In the genomic region with DNA sequence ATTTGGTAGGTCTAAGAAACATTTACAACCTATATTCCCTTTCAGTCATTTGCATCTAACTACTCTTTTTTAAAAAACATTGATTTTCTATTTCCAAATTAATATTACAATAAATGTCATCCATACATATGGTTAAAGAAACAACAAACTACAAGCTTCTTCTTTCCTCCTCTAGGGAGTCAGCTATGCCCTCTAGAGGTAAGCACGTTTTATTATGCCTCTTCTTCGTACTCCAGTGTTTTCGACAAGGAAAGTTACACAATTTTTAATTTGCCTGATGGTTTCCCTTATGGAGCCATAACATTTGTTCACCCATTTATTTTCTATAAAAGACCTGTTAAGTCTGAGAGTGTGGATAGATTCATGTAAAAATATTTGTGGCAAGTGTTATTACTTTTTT, we compare ENCODE assay signal across 10 cellular contexts.
DNase-seq lines count a peak whose midpoint lies in the region; ATAC-seq and TF ChIP-seq lines count a peak whose summit lies in the region.
"Had no signal": no experiment of that assay in that cellular context is flagged by ENCODE, and none has a peak within 500 bp of the region (broad histone marks: within the 10 kb centered on the region; RNA-seq: fewer than 3 reads in every experiment).

No MANE protein-coding gene starts in this region.

- no peaks in the 10 kb centered on the region for H3K36me3 Mint-ChIP-seq in activated CD4-positive, alpha-beta T cell treated with anti-CD3 and anti-CD28 coated beads for 36 hours (ENCODE audit: low read depth)

- H3K4me3 ChIP-seq in astrocyte of the spinal cord (ENCODE audit: low read depth, low read length) (no peak overlapping the region), neural cell (ENCODE audit: low read length) (no peak overlapping the region), stomach (no peak overlapping the region)

- TF ChIP-seq RAD21 in neural cell (conservative IDR thresholded peaks at IDR 0.05) = peak; percentile 66

- in situ Hi-C loops in astrocyte of the spinal cord (cut with HindIII; ENCODE audit: low sequenced_read_pairs) = no loop called here

- H3K27ac Mint-ChIP-seq in activated CD4-positive, alpha-beta T cell treated with anti-CD3 and anti-CD28 coated beads for 36 hours = no peak overlapping the region

- H3K27ac ChIP-seq in neural cell (ENCODE audit: low read length) = no peak overlapping the region
- H3K27ac ChIP-seq in stomach = no peak overlapping the region

- H3K9me3 ChIP-seq in neural cell (ENCODE audit: low read length) = no peaks in the 10 kb centered on the region
- H3K9me3 ChIP-seq in stomach = no peaks in the 10 kb centered on the region

- H3K27me3 Mint-ChIP-seq in activated CD4-positive, alpha-beta T cell treated with anti-CD3 and anti-CD28 coated beads for 36 hours = no peaks in the 10 kb centered on the region

- H3K4me2 ChIP-seq in neural cell (ENCODE audit: low read length) = no peak overlapping the region

- H3K36me3 ChIP-seq in neural cell (ENCODE audit: insufficient read depth, low read length) = no peaks in the 10 kb centered on the region
- H3K36me3 ChIP-seq in stomach = no peaks in the 10 kb centered on the region

- H3K27me3 ChIP-seq in neural cell (ENCODE audit: insufficient read depth, low read depth, low read length) (no peaks in the 10 kb centered on the region), stomach (no peaks in the 10 kb centered on the region)

- H3K9me2 ChIP-seq in neural cell (ENCODE audit: insufficient read depth, low read length) = no peaks in the 10 kb centered on the region

- no peak overlapping the region for H3K9ac ChIP-seq in neural cell (ENCODE audit: low read length)

- TF ChIP-seq EP300 in neural cell (conservative IDR thresholded peaks at IDR 0.05; ENCODE audit: poor library complexity, severe bottlenecking) = no peak
- no peak for TF ChIP-seq EP300 in stomach (IDR thresholded peaks at IDR 0.05)

- POLR2A ChIA-PET in activated CD4-positive, alpha-beta T cell treated with anti-CD3 and anti-CD28 coated beads for 36 hours (lab: Charles Lee) = no interaction called here

- no peaks in the 10 kb centered on the region for H3F3A ChIP-seq in neural cell (ENCODE audit: insufficient read depth, low read length, poor library complexity, severe bottlenecking)

- no peaks in the 10 kb centered on the region for H4K20me1 ChIP-seq in neural cell (ENCODE audit: insufficient read depth)

- intact Hi-C loops in activated CD4-positive, alpha-beta T cell treated with anti-CD3 and anti-CD28 coated beads for 36 hours (cut with DNase I, micrococcal nuclease) = no loop called here
- intact Hi-C loops in stomach (cut with DNase I; ENCODE audit: low total_unique reads) = no loop called here

- no peaks in the 10 kb centered on the region for H3K4me1 ChIP-seq in stomach

- H3K4me3 Mint-ChIP-seq in activated CD4-positive, alpha-beta T cell treated with anti-CD3 and anti-CD28 coated beads for 36 hours = no peak overlapping the region

- WGBS in stomach, 5 donors = 14 to 29% (median 20%) methylated on average over 3 of the region's 3 CpGs

- TF ChIP-seq POLR2A in stomach (IDR thresholded peaks at IDR 0.05) = no peak

- CTCF ChIA-PET in activated CD4-positive, alpha-beta T cell treated with anti-CD3 and anti-CD28 coated beads for 36 hours (lab: Charles Lee) = no interaction called here

- ATAC-seq in activated CD4-positive, alpha-beta T cell treated with anti-CD3 and anti-CD28 coated beads for 36 hours = no peak

- H2AFZ ChIP-seq in neural cell (ENCODE audit: low read depth, low read length) = no peak overlapping the region

- H3K79me2 ChIP-seq in neural cell (replicated peaks; ENCODE audit: insufficient read depth, low read length) = no peaks in the 10 kb centered on the region

- peaks cover 13% of the 10 kb centered on the region for H3K9me3 Mint-ChIP-seq in activated CD4-positive, alpha-beta T cell treated with anti-CD3 and anti-CD28 coated beads for 36 hours (ENCODE audit: low read depth)

- H3K4me1 Mint-ChIP-seq in activated CD4-positive, alpha-beta T cell treated with anti-CD3 and anti-CD28 coated beads for 36 hours = no peaks in the 10 kb centered on the region

- TF ChIP-seq CTCF in astrocyte of the spinal cord (IDR thresholded peaks at IDR 0.05; ENCODE audit: low read depth, low read length) (peak; percentile 30), neural cell (IDR thresholded peaks at IDR 0.05; ENCODE audit: poor library complexity, severe bottlenecking) (peak; percentile 59), stomach (IDR thresholded peaks at IDR 0.05) (no peak)

- DNase-seq in NCI-H1417 (lab: John Stamatoyannopoulos, UW) = peak; percentile 2 to 74 (median 23)
- no peak for DNase-seq in NCI-H1417 treated with DMSO at 0.1 percent for 48 hours (lab: John Stamatoyannopoulos, UW)
- peak; percentile 8 for DNase-seq in NCI-H2227 treated with DMSO at 0.1 percent for 48 hours (lab: John Stamatoyannopoulos, UW)
- DNase-seq in astrocyte of the spinal cord (ENCODE audit: low read depth, low spot score) = peak; percentile 3
- DNase-seq in GM19238 (ENCODE audit: insufficient read length, low spot score) = no peak
- DNase-seq in activated CD4-positive, alpha-beta T cell treated with anti-CD3 and anti-CD28 coated beads for 36 hours = no peak
- DNase-seq in stomach = no peak
- DNase-seq: activated CD4-positive, CD25-positive, alpha-beta regulatory T cell; GOT3 had no signal

TF ChIP-seq in neural cell, 6 proteins besides CTCF, POLR2A, EP300 and RAD21:
- TF ChIP-seq EZH2 (IDR thresholded peaks at IDR 0.05; ENCODE audit: borderline replicate concordance, insufficient read depth, low read length, poor library complexity, severe bottlenecking) (no peak), SMC3 (conservative IDR thresholded peaks at IDR 0.05; ENCODE audit: poor library complexity) (peak; percentile 59), POLR2AphosphoS5 (IDR thresholded peaks at IDR 0.05) (no peak)

Comparison
In these comparisons a context has a peak if more than half of its experiments do, and no peak if none do; other contexts are left out.
1. DNase-seq: peak in NCI-H1417 (3 of 3), NCI-H2227 treated with DMSO at 0.1 percent for 48 hours (single experiment) and astrocyte of the spinal cord (single experiment); none in NCI-H1417 treated with DMSO at 0.1 percent for 48 hours (single experiment), GM19238 (single experiment), activated CD4-positive, alpha-beta T cell treated with anti-CD3 and anti-CD28 coated beads for 36 hours (single experiment) and stomach (single experiment).
2. CTCF ChIP-seq: peak in astrocyte of the spinal cord (single experiment) and neural cell (single experiment); none in stomach (0 of 7).